12 cellular contexts compared by ENCODE assay signal in the genomic region with DNA sequence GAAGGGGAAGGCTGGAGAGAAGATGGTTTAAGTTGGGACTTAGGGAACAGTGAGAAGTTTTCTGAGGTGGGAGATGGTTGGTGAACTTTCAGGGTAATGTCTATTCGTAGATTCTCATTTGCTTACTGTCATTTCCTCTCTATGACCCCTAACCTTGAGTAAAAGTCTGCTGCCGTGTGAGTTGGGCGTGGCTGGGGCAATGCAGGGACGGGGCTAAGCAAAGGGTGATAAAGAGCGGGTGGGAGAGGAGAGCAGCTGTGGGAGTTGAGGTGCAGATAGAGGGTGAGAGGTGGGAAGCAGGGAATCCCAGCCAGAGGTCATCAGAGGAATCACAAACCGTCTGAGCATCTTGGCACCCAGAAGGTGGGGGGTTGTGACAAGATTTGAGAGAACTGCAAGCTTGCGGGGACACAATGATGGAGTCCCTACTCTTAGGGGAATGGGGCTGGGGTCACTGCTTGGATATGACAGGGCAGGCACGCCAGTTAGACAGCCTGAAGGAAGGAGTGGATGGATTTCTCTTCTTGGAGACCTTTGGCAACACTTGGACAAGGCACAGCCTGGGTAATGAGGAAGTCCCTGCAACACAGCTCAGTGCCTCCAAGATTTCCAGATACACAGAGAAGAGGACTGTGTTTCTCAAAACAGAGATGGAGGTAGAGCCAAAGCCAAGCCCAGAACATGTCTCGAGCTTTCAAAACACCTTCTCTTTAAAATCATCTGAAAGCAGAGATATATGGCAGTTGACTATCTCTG. TPM values are rescaled to one million over a fixed set of nuclear protein-coding genes. Genes with fewer than 3 reads are reported as not detected.
DNase-seq lines count a peak whose midpoint lies in the region; ATAC-seq and TF ChIP-seq lines count a peak whose summit lies in the region.
"Had no signal": no experiment of that assay in that cellular context is flagged by ENCODE, and none has a peak within 500 bp of the region (broad histone marks: within the 10 kb centered on the region; RNA-seq: fewer than 3 reads in every experiment).

No MANE protein-coding gene starts in this region.

- no peak for TF ChIP-seq POLR2A in gastroesophageal sphincter (IDR thresholded peaks at IDR 0.05)
- no peak for TF ChIP-seq POLR2A in vagina (IDR thresholded peaks at IDR 0.05)

- H3K27ac ChIP-seq in left ventricle myocardium inferior (replicated peaks) (peak overlapping the region; percentile 98), gastroesophageal sphincter (peak overlapping the region; percentile 90 to 97 (median 96)), rectal smooth muscle tissue (ENCODE audit: low read depth, low read length) (peak overlapping the region; percentile 99), vagina (peak overlapping the region; percentile 97)

- no peak overlapping the region for H3K4me3 ChIP-seq in left ventricle myocardium inferior
- no peak overlapping the region for H3K4me3 ChIP-seq in gastroesophageal sphincter
- H3K4me3 ChIP-seq in rectal smooth muscle tissue (ENCODE audit: low read length) = no peak overlapping the region
- no peak overlapping the region for H3K4me3 ChIP-seq in vagina

- ATAC-seq in Right ventricle myocardium inferior (no peak), gastroesophageal sphincter (no peak), GM21528 (IDR thresholded peaks at IDR 0.05; ENCODE audit: low FRiP score, unreplicated experiment) (no peak)
- ATAC-seq: activated naive CD4-positive, alpha-beta T cell treated with anti-CD3 and anti-CD28 coated beads, Interleukin-2, amount 50 U/mL, for 72 hours had no signal

- H3K4me1 ChIP-seq in left ventricle myocardium inferior = peaks cover 96% of the 10 kb centered on the region
- H3K4me1 ChIP-seq in gastroesophageal sphincter = peaks cover 24 to 97% (median 78%) of the 10 kb centered on the region in 3 donors
- peaks cover 68% of the 10 kb centered on the region for H3K4me1 ChIP-seq in rectal smooth muscle tissue (ENCODE audit: control insufficient read depth, insufficient read depth, low read length)
- peaks cover 96% of the 10 kb centered on the region for H3K4me1 ChIP-seq in vagina

- H3K9ac ChIP-seq in rectal smooth muscle tissue (ENCODE audit: low read length) = peak overlapping the region; percentile 4

- H3K36me3 ChIP-seq in left ventricle myocardium inferior (no peaks in the 10 kb centered on the region), gastroesophageal sphincter (no peaks in the 10 kb centered on the region), rectal smooth muscle tissue (ENCODE audit: control insufficient read depth, insufficient read depth, low read length) (no peaks in the 10 kb centered on the region), vagina (no peaks in the 10 kb centered on the region)

- TF ChIP-seq CTCF in left ventricle myocardium inferior (IDR thresholded peaks at IDR 0.05; ENCODE audit: borderline replicate concordance) (no peak), gastroesophageal sphincter (IDR thresholded peaks at IDR 0.05) (no peak), vagina (IDR thresholded peaks at IDR 0.05) (no peak)

- DNase-seq in left ventricle myocardium inferior (no peak), Right ventricle myocardium inferior (ENCODE audit: missing footprints) (no peak), vagina (ENCODE audit: extremely low spot score in 2 of 2) (no peak)
- DNase-seq in activated CD4-positive, alpha-beta T cell treated with anti-CD3 and anti-CD28 coated beads for 48 hours = no peak
- DNase-seq in activated CD4-positive, alpha-beta T cell treated with anti-CD3 and anti-CD28 coated beads for 1 hour = no peak
- DNase-seq: DMS 273 treated with DMSO at 0.1 percent for 48 hours, NCI-H1417, NCI-H524 had no signal

- intact Hi-C loops in left ventricle myocardium inferior (cut with micrococcal nuclease) = no loop called here
- intact Hi-C loops in Right ventricle myocardium inferior (cut with DNase I) = no loop called here
- intact Hi-C loops in vagina (cut with DNase I) = no loop called here

- TF ChIP-seq EP300 in gastroesophageal sphincter (IDR thresholded peaks at IDR 0.05) = no peak

- WGBS in gastroesophageal sphincter (ENCODE audit: low coverage in 1 of 2), 2 donors = 81 to 83% methylated on average over 6 to 9 of the region's 9 CpGs

- H3K27me3 ChIP-seq in left ventricle myocardium inferior (ENCODE audit: low read depth) (no peaks in the 10 kb centered on the region), gastroesophageal sphincter (no peaks in the 10 kb centered on the region), rectal smooth muscle tissue (ENCODE audit: control insufficient read depth, insufficient read depth, low read length) (no peaks in the 10 kb centered on the region), vagina (no peaks in the 10 kb centered on the region)

- H3K9me3 ChIP-seq in left ventricle myocardium inferior (replicated peaks) (no peaks in the 10 kb centered on the region), gastroesophageal sphincter (no peaks in the 10 kb centered on the region), vagina (no peaks in the 10 kb centered on the region)

RNA-seq across cellular contexts. Expression of gene CTDSP2, which starts 45.9 kb away (rescaled TPM):
- total RNA-seq in left ventricle myocardium inferior (82.6 TPM), Right ventricle myocardium inferior (105 TPM), gastroesophageal sphincter (100 to 1,000 TPM; 151 to 190 (median 170) TPM), vagina (108 TPM)

RNA-seq across cellular contexts. Expression of gene ATP23, which starts 49.0 kb away (rescaled TPM):
- total RNA-seq in left ventricle myocardium inferior = 7.4 TPM
- total RNA-seq in Right ventricle myocardium inferior = 8.2 TPM
- total RNA-seq in gastroesophageal sphincter = 10 to 100 TPM in 3 of 4 donors, 1 to 10 TPM in 1; 7.2 to 24.4 (median 14.7) TPM
- total RNA-seq in vagina = 31.9 TPM
